Comparison of ENCODE assay signal across 9 cellular contexts in genomic region chr5:67156976-67157583, GRCh38. TPM values are rescaled to one million over a fixed set of nuclear protein-coding genes. Genes with fewer than 3 reads are reported as not detected.
DNase-seq lines count a peak whose midpoint lies in the region; ATAC-seq, FAIRE-seq and TF ChIP-seq lines count a peak whose summit lies in the region.
"Had no signal": no experiment of that assay in that cellular context is flagged by ENCODE, and none has a peak within 500 bp of the region (broad histone marks: within the 10 kb centered on the region; RNA-seq: fewer than 3 reads in every experiment).

No MANE protein-coding gene starts in this region.

- H3K4me2 ChIP-seq in Loucy (ENCODE audit: low read depth, low read length, poor library complexity, severe bottlenecking) (no peak overlapping the region), H1 (ENCODE audit: insufficient read depth in 1 of 2, low read depth in 2 of 2, low read length in 2 of 2) (no peak overlapping the region)

- no peaks in the 10 kb centered on the region for H3K9me2 ChIP-seq in Loucy (replicated peaks; ENCODE audit: low read depth, low read length)

- H4K20me1 ChIP-seq in Loucy (ENCODE audit: insufficient read depth, low read length, poor library complexity, severe bottlenecking) (no peaks in the 10 kb centered on the region), H1 (replicated peaks in 1 of 2; ENCODE audit: control insufficient read depth in 1 of 2, insufficient read depth in 2 of 2, low read length in 2 of 2) (no peaks in the 10 kb centered on the region)

- TF ChIP-seq EP300 in H1 (IDR thresholded peaks at IDR 0.05; ENCODE audit: borderline replicate concordance in 1 of 2, low read depth in 2 of 2, low read length in 2 of 2): no peak

- H2BK120ac ChIP-seq in H1 (replicated peaks; ENCODE audit: low read depth, low read length): no peak overlapping the region

- peak; percentile 87 for FAIRE-seq in H1 (lab: Jason Lieb, UNC)

- no peaks in the 10 kb centered on the region for H3K27me3 ChIP-seq in Caco-2 (replicated peaks; ENCODE audit: control insufficient read depth, insufficient read depth, low read length)
- no peaks in the 10 kb centered on the region for H3K27me3 ChIP-seq in Loucy (ENCODE audit: insufficient read depth, low read length, poor library complexity, severe bottlenecking)
- H3K27me3 ChIP-seq in H1 (replicated peaks in 1 of 4; ENCODE audit: control insufficient read depth in 3 of 4, extremely low read depth in 1 of 4, insufficient read depth in 3 of 4, low read length in 3 of 4): no peaks in the 10 kb centered on the region
- H3K27me3 ChIP-seq: SJCRH30 had no signal

- no peaks in the 10 kb centered on the region for H3K27me3 Mint-ChIP-seq in Caco-2 (ENCODE audit: insufficient read depth, unreplicated experiment)
- no peaks in the 10 kb centered on the region for H3K27me3 Mint-ChIP-seq in activated CD4-positive, alpha-beta T cell treated with anti-CD3 and anti-CD28 coated beads, Interleukin-2, amount 10 ng/mL, durations not matched to agents 7 days and 5 days
- H3K27me3 Mint-ChIP-seq in neural crest cell (ENCODE audit: low read depth): no peaks in the 10 kb centered on the region

- H3K36me3 Mint-ChIP-seq in Caco-2 (ENCODE audit: insufficient read depth, unreplicated experiment): peaks cover 34% of the 10 kb centered on the region
- peaks cover 50% of the 10 kb centered on the region for H3K36me3 Mint-ChIP-seq in activated CD4-positive, alpha-beta T cell treated with anti-CD3 and anti-CD28 coated beads, Interleukin-2, amount 10 ng/mL, durations not matched to agents 7 days and 5 days (ENCODE audit: low read depth)
- H3K36me3 Mint-ChIP-seq in neural crest cell (ENCODE audit: low read depth): no peaks in the 10 kb centered on the region

- H3F3A ChIP-seq in Loucy (ENCODE audit: low read depth): no peaks in the 10 kb centered on the region

- H4K8ac ChIP-seq in H1 (ENCODE audit: extremely low read depth, insufficient read depth, low read length): no peak overlapping the region

- H3K9me3 Mint-ChIP-seq in Caco-2 (ENCODE audit: unreplicated experiment): no peaks in the 10 kb centered on the region
- H3K9me3 Mint-ChIP-seq in activated CD4-positive, alpha-beta T cell treated with anti-CD3 and anti-CD28 coated beads, Interleukin-2, amount 10 ng/mL, durations not matched to agents 7 days and 5 days: no peaks in the 10 kb centered on the region
- no peaks in the 10 kb centered on the region for H3K9me3 Mint-ChIP-seq in neural crest cell

- TF ChIP-seq RAD21 in H1 (IDR thresholded peaks at IDR 0.05 in 1 of 2, conservative IDR thresholded peaks at IDR 0.05 in 1 of 2; ENCODE audit: low read depth in 2 of 2, low read length in 2 of 2): peak; percentile 61 to 71

- H3K4me3 Mint-ChIP-seq in Caco-2 (ENCODE audit: unreplicated experiment): no peak overlapping the region
- H3K4me3 Mint-ChIP-seq in activated CD4-positive, alpha-beta T cell treated with anti-CD3 and anti-CD28 coated beads, Interleukin-2, amount 10 ng/mL, durations not matched to agents 7 days and 5 days: no peak overlapping the region
- H3K4me3 Mint-ChIP-seq in neural crest cell: no peak overlapping the region

- 59% methylated on average over 5 of the region's 5 CpGs; no CpG with 5 or more reads in 1 of the 2 experiments for WGBS in H1 (ENCODE audit: extremely low coverage in 1 of 2, insufficient coverage in 1 of 2, insufficient read length in 1 of 2, insufficient replicate concordance in 2 of 2, low coverage in 1 of 2, low lambda C conversion rate in 2 of 2, missing lambda C conversion rate in 1 of 2), 2 experiments

- H3K4ac ChIP-seq in H1 (replicated peaks; ENCODE audit: insufficient read length, low read depth, low read length): no peak overlapping the region

- no peak overlapping the region for H2BK15ac ChIP-seq in H1 (ENCODE audit: low read length)

- no peak overlapping the region for H3K18ac ChIP-seq in H1 (ENCODE audit: extremely low read depth, low read length)

- peak; percentile 82 to 88 for TF ChIP-seq CTCF in Caco-2 (IDR thresholded peaks at IDR 0.05; ENCODE audit: insufficient read depth in 1 of 2, low read depth in 1 of 2, low read length in 1 of 2, severe bottlenecking in 1 of 2, unreplicated experiment in 1 of 2)
- peak; percentile 94 for TF ChIP-seq CTCF in Loucy (conservative IDR thresholded peaks at IDR 0.05; ENCODE audit: low read length)
- TF ChIP-seq CTCF in H1 (IDR thresholded peaks at IDR 0.05; ENCODE audit: control extremely low read depth in 1 of 3, insufficient read depth in 1 of 3, low read depth in 1 of 3, low read length in 3 of 3): peak; percentile 54 to 79 (median 55)
- TF ChIP-seq CTCF in neural crest cell (conservative IDR thresholded peaks at IDR 0.05): peak; percentile 90

- no peak for TF ChIP-seq POLR2A in H1 (IDR thresholded peaks at IDR 0.05; ENCODE audit: control extremely low read depth in 1 of 2, low read depth in 2 of 2, low read length in 2 of 2)

- no peak overlapping the region for H4K91ac ChIP-seq in H1 (replicated peaks; ENCODE audit: insufficient read length, low read length)

- H2BK12ac ChIP-seq in H1 (ENCODE audit: low read depth, low read length): no peak overlapping the region

- H3K27ac Mint-ChIP-seq in Caco-2 (ENCODE audit: unreplicated experiment) (no peak overlapping the region), neural crest cell (ENCODE audit: unreplicated experiment) (no peak overlapping the region)
- peak overlapping the region; percentile 72 for H3K27ac Mint-ChIP-seq in activated CD4-positive, alpha-beta T cell treated with anti-CD3 and anti-CD28 coated beads, Interleukin-2, amount 10 ng/mL, durations not matched to agents 7 days and 5 days

- H3K56ac ChIP-seq in H1 (replicated peaks; ENCODE audit: insufficient read length, low read depth, low read length): no peak overlapping the region

- DNase-seq in Caco-2: peak in 1 of 2 experiments; percentile 49
- peak; percentile 58 for DNase-seq in activated CD4-positive, alpha-beta T cell treated with anti-CD3 and anti-CD28 coated beads, Interleukin-2, amount 10 ng/mL, durations not matched to agents 7 days and 5 days
- DNase-seq in H1 (ENCODE audit: low read depth in 1 of 2, low spot score in 2 of 2): no peak
- no peak for DNase-seq in neural crest cell (ENCODE audit: low read depth, low spot score)
- DNase-seq in NCI-H128 (lab: John Stamatoyannopoulos, UW; ENCODE audit: unreplicated experiment): no peak

- H3K36me3 ChIP-seq in Caco-2 (ENCODE audit: control insufficient read depth, insufficient read depth, low read length) (no peaks in the 10 kb centered on the region; the same call in 1 of the 2 replicates), Loucy (ENCODE audit: insufficient read depth, low read length) (peaks cover 36% of the 10 kb centered on the region; the same call in 1 of the 2 replicates), H1 (ENCODE audit: control insufficient read depth in 2 of 4, insufficient read depth in 4 of 4, low read length in 3 of 4) (no peaks in the 10 kb centered on the region)
- H3K36me3 ChIP-seq: SJCRH30 had no signal

- H3K4me1 ChIP-seq in Caco-2 (no peaks in the 10 kb centered on the region), Loucy (ENCODE audit: insufficient read depth, low read length, poor library complexity, severe bottlenecking) (peaks cover 13% of the 10 kb centered on the region), H1 (replicated peaks in 1 of 4; ENCODE audit: control insufficient read depth in 3 of 4, insufficient read depth in 4 of 4, low read length in 3 of 4) (no peaks in the 10 kb centered on the region)
- H3K4me1 ChIP-seq: SJCRH30 had no signal

- no peaks in the 10 kb centered on the region for H3K79me2 ChIP-seq in Loucy (ENCODE audit: insufficient read depth, low read length)
- no peaks in the 10 kb centered on the region for H3K79me2 ChIP-seq in H1 (ENCODE audit: control insufficient read depth in 1 of 2, insufficient read depth in 2 of 2, low read length in 2 of 2)

- no TSS peak for BruUV-seq in Caco-2 (replicated peaks; lab: Mats Ljungman, UMichigan)

- H3K14ac ChIP-seq in H1 (ENCODE audit: insufficient read length): no peak overlapping the region

- no peak overlapping the region for H2BK20ac ChIP-seq in H1 (ENCODE audit: low read length)

- H3K4me3 ChIP-seq in Caco-2 (ENCODE audit: low read depth, low read length): no peak overlapping the region
- no peak overlapping the region for H3K4me3 ChIP-seq in Loucy (ENCODE audit: low read length, poor library complexity, severe bottlenecking)
- H3K4me3 ChIP-seq in H1 (ENCODE audit: extremely low read depth in 1 of 4, insufficient read depth in 2 of 4, low read depth in 3 of 4, low read length in 4 of 4): no peak overlapping the region
- H3K4me3 ChIP-seq: SJCRH30 had no signal

- no peak overlapping the region for H3K27ac ChIP-seq in H1 (ENCODE audit: low read depth, low read length)
- H3K27ac ChIP-seq: SJCRH30 had no signal

- no peak overlapping the region for H2AK5ac ChIP-seq in H1 (ENCODE audit: low read depth, low read length)

- POLR2A ChIA-PET in Caco-2 (lab: Charles Lee) (no interaction called here), H1 (lab: Charles Lee; ENCODE audit: partially characterized antibody) (no interaction called here)
- POLR2A ChIA-PET in activated CD4-positive, alpha-beta T cell treated with anti-CD3 and anti-CD28 coated beads, Interleukin-2, amount 10 ng/mL, durations not matched to agents 7 days and 5 days (lab: Charles Lee): no interaction called here

- no peak overlapping the region for H2BK5ac ChIP-seq in H1 (ENCODE audit: low read depth, low read length)

- H3K4me1 Mint-ChIP-seq in Caco-2 (ENCODE audit: low read depth, unreplicated experiment) (no peaks in the 10 kb centered on the region), neural crest cell (peaks cover 4% of the 10 kb centered on the region)
- H3K4me1 Mint-ChIP-seq in activated CD4-positive, alpha-beta T cell treated with anti-CD3 and anti-CD28 coated beads, Interleukin-2, amount 10 ng/mL, durations not matched to agents 7 days and 5 days: peaks cover 54% of the 10 kb centered on the region

- H3K9me3 ChIP-seq in Caco-2 (no peaks in the 10 kb centered on the region), Loucy (ENCODE audit: insufficient read depth, low read depth, low read length) (no peaks in the 10 kb centered on the region), H1 (ENCODE audit: insufficient read depth in 2 of 2, low read depth in 1 of 2, low read length in 1 of 2) (no peaks in the 10 kb centered on the region)
- H3K9me3 ChIP-seq: SJCRH30 had no signal

- CTCF ChIA-PET in Caco-2 (lab: Charles Lee): interaction anchor here (0.5 to 0.6 kb wide), 2 partner anchors 43 to 394 kb away, joined by 3 read pairs; no protein-coding TSS in a partner anchor
- CTCF ChIA-PET in activated CD4-positive, alpha-beta T cell treated with anti-CD3 and anti-CD28 coated beads, Interleukin-2, amount 10 ng/mL, durations not matched to agents 7 days and 5 days (lab: Charles Lee): interaction anchor here (0.7 to 19.3 kb wide), 9 partner anchors 9 to 152 kb away, joined by 3 to 350 read pairs (median 3); partner anchors contain the start of gene CD180
- CTCF ChIA-PET in H1 (lab: Charles Lee; ENCODE audit: partially characterized antibody): interaction anchor here (0.6 to 6.3 kb wide), 26 partner anchors 9 to 784 kb away, joined by 3 to 48 read pairs (median 3); no protein-coding TSS in a partner anchor

- H3K79me1 ChIP-seq in H1 (ENCODE audit: low read depth, low read length): no peaks in the 10 kb centered on the region

- intact Hi-C loops in Caco-2 (cut with micrococcal nuclease; ENCODE audit: unreplicated experiment): loop anchor here (1.0 kb wide), 1 partner anchor 52 kb away; no protein-coding TSS in a partner anchor

- H3K23me2 ChIP-seq in H1 (ENCODE audit: low read depth, low read length): no peaks in the 10 kb centered on the region

- no peak overlapping the region for H3K23ac ChIP-seq in H1 (ENCODE audit: insufficient read length)

- peak; percentile 63 for ATAC-seq in GM19463 (IDR thresholded peaks at IDR 0.05; ENCODE audit: unreplicated experiment)
- ATAC-seq in HG03039 (IDR thresholded peaks at IDR 0.05; ENCODE audit: unreplicated experiment): no peak

- no peak overlapping the region for H2AFZ ChIP-seq in Loucy (ENCODE audit: low read length)
- no peak overlapping the region for H2AFZ ChIP-seq in H1 (ENCODE audit: low read length)

- H3K9ac ChIP-seq in Loucy (ENCODE audit: low read depth, low read length, poor library complexity, severe bottlenecking): no peak overlapping the region
- H3K9ac ChIP-seq in H1 (replicated peaks in 1 of 4; ENCODE audit: extremely low read depth in 1 of 4, low read depth in 3 of 4, low read length in 3 of 4): no peak overlapping the region

- H4K5ac ChIP-seq in H1 (ENCODE audit: insufficient read length, low read depth, low read length): no peak overlapping the region

RNA-seq across cellular contexts. Expression of gene CD180, which starts 39.5 kb away (rescaled TPM):
- total RNA-seq in Caco-2 (2022) (not detected in 2 replicates), neural crest cell (not detected in 2 replicates)
- total RNA-seq in activated CD4-positive, alpha-beta T cell treated with anti-CD3 and anti-CD28 coated beads, Interleukin-2, amount 10 ng/mL, durations not matched to agents 7 days and 5 days: under 1 TPM; 0.17 TPM
- total RNA-seq in H1 (2021; fragmentation: NEBNext Ultra II Directional; extraction: Animal tissue kit (Norgen Biotek cat#: 25700)): not detected in 2 replicates
- not detected in 2 replicates for polyA plus RNA-seq in H1 (2011; rRNA removed)
- not detected for polyA plus RNA-seq in H1 (2011; cell fraction: cytosol; rRNA removed)
- polyA plus RNA-seq in H1 (2011; cell fraction: nucleus; rRNA removed): not detected
- polyA plus RNA-seq in H1 (2012, experiment 1 of 2): not detected in 4 replicates
- polyA plus RNA-seq in H1 (2012, experiment 2 of 2): not detected
- not detected for polyA plus RNA-seq in H1 (2013, experiment 1 of 2)
- not detected for polyA plus RNA-seq in H1 (2013, experiment 2 of 2)
- polyA minus RNA-seq in H1 (2011; rRNA and poly(A)+ RNA removed): not detected in 2 replicates
- not detected for polyA minus RNA-seq in H1 (2011; cell fraction: cytosol; rRNA and poly(A)+ RNA removed)
- polyA minus RNA-seq in H1 (2011; cell fraction: nucleus; rRNA and poly(A)+ RNA removed): not detected
- total RNA-seq: SJCRH30 had no signal
